ENCODE assay signal across 17 cellular contexts in the genomic region with DNA sequence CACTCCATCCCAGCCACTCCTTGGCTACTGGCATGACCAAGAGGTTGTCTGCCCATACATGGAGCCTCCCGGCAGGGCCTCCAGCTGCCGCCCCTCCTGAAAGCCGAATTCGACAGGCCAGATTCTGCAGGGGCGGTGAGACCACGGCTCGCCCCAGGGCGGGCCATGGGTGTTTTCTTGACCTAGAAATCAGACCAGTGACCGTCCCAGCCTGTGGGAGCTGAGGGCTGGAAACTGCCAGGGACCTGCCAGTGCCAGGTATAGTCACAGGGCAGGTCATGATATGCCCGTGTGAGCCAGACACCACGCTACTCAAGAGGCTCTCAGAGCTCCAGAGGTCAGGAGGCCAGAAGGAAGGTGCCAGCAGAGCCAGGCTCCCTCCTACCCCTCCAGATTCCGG. TPM values are rescaled to one million over a fixed set of nuclear protein-coding genes. Genes with fewer than 3 reads are reported as not detected.
DNase-seq lines count a peak whose midpoint lies in the region; ATAC-seq and TF ChIP-seq lines count a peak whose summit lies in the region.
"Had no signal": no experiment of that assay in that cellular context is flagged by ENCODE, and none has a peak within 500 bp of the region (broad histone marks: within the 10 kb centered on the region; RNA-seq: fewer than 3 reads in every experiment).

No MANE protein-coding gene starts in this region.

- H3K36me3 Mint-ChIP-seq in endodermal cell (ENCODE audit: low read depth) = peaks cover 12% of the 10 kb centered on the region

- no peak overlapping the region for H3K4me3 ChIP-seq in endodermal cell (ENCODE audit: low read length)
- no peak overlapping the region for H3K4me3 ChIP-seq in right atrium auricular region
- H3K4me3 ChIP-seq in neuronal stem cell (ENCODE audit: low read length in 2 of 2) = no peak overlapping the region
- H3K4me3 ChIP-seq in tibial artery = no peak overlapping the region
- no peak overlapping the region for H3K4me3 ChIP-seq in H7 (ENCODE audit: insufficient read depth, low read depth, low read length)

- H3K9ac ChIP-seq in endodermal cell (ENCODE audit: extremely low read depth, low read length, poor library complexity, severe bottlenecking) = no peak overlapping the region
- no peak overlapping the region for H3K9ac ChIP-seq in neuronal stem cell (ENCODE audit: low read depth, low read length, poor library complexity)

- H3K27me3 ChIP-seq in endodermal cell (ENCODE audit: control insufficient read depth, insufficient read depth, low read length, poor library complexity, severe bottlenecking) (no peaks in the 10 kb centered on the region), right atrium auricular region (no peaks in the 10 kb centered on the region), neuronal stem cell (ENCODE audit: control insufficient read depth in 3 of 3, insufficient read depth in 3 of 3, low read depth in 1 of 3, low read length in 3 of 3) (no peaks in the 10 kb centered on the region), tibial artery (no peaks in the 10 kb centered on the region), H7 (ENCODE audit: control insufficient read depth, insufficient read depth, low read length) (no peaks in the 10 kb centered on the region)

- H3K18ac ChIP-seq in neuronal stem cell (ENCODE audit: low read length) = peak overlapping the region; percentile 27

- no peak overlapping the region for H2BK12ac ChIP-seq in neuronal stem cell (ENCODE audit: low read length)

- peak overlapping the region; percentile 3 for H3K23ac ChIP-seq in neuronal stem cell (ENCODE audit: low read depth, low read length, poor library complexity)

- H3K36me3 ChIP-seq in endodermal cell (ENCODE audit: control insufficient read depth, insufficient read depth, low read length) (peaks cover 23% of the 10 kb centered on the region), right atrium auricular region (peaks cover 33% of the 10 kb centered on the region), neuronal stem cell (replicated peaks in 1 of 2; ENCODE audit: control insufficient read depth in 2 of 2, insufficient read depth in 2 of 2, low read length in 2 of 2) (peaks cover 16 to 27% of the 10 kb centered on the region in 2 donors), tibial artery (peaks cover 29 to 37% (median 30%) of the 10 kb centered on the region in 3 donors), H7 (replicated peaks; ENCODE audit: control insufficient read depth, insufficient read depth, low read length) (peaks cover 2% of the 10 kb centered on the region)

- TF ChIP-seq CTCF in endodermal cell (conservative IDR thresholded peaks at IDR 0.05) (no peak), right atrium auricular region (IDR thresholded peaks at IDR 0.05) (no peak), tibial artery (IDR thresholded peaks at IDR 0.05) (no peak)

- no peaks in the 10 kb centered on the region for H3K9me3 ChIP-seq in endodermal cell (ENCODE audit: control insufficient read depth, low read length)
- H3K9me3 ChIP-seq in right atrium auricular region = no peaks in the 10 kb centered on the region
- H3K9me3 ChIP-seq in neuronal stem cell (replicated peaks in 1 of 2; ENCODE audit: control insufficient read depth in 2 of 2, insufficient read depth in 1 of 2, low read depth in 1 of 2, low read length in 2 of 2) = no peaks in the 10 kb centered on the region
- H3K9me3 ChIP-seq in tibial artery = no peaks in the 10 kb centered on the region

- H3K4me3 Mint-ChIP-seq in endodermal cell = no peak overlapping the region
- H3K4me3 Mint-ChIP-seq: CD8-positive, alpha-beta T cell had no signal

- no peaks in the 10 kb centered on the region for H3K4me1 ChIP-seq in endodermal cell (ENCODE audit: control insufficient read depth, insufficient read depth, low read length)
- H3K4me1 ChIP-seq in right atrium auricular region = peaks cover 0 to 42% of the 10 kb centered on the region in 2 donors
- H3K4me1 ChIP-seq in neuronal stem cell (ENCODE audit: control insufficient read depth in 2 of 2, insufficient read depth in 1 of 2, low read depth in 1 of 2, low read length in 2 of 2) = peaks cover 3 to 9% of the 10 kb centered on the region in 2 donors
- H3K4me1 ChIP-seq in tibial artery = peaks cover 13 to 82% (median 42%) of the 10 kb centered on the region in 4 donors

- H2BK5ac ChIP-seq in neuronal stem cell (ENCODE audit: low read length) = no peak overlapping the region

- H3K27ac ChIP-seq in endodermal cell (ENCODE audit: low read depth, low read length) (no peak overlapping the region), right atrium auricular region (peak overlapping the region; percentile 88 to 98), neuronal stem cell (replicated peaks; ENCODE audit: low read length) (no peak overlapping the region), tibial artery (peak overlapping the region; percentile 59 to 93)

- no peak for ATAC-seq in GM18517 (IDR thresholded peaks at IDR 0.05; ENCODE audit: unreplicated experiment)
- ATAC-seq: CD8-positive, alpha-beta T cell had no signal

- H4K91ac ChIP-seq in neuronal stem cell (ENCODE audit: low read depth, low read length, poor library complexity) = no peak overlapping the region

- peaks cover 10% of the 10 kb centered on the region for H3K79me1 ChIP-seq in neuronal stem cell (ENCODE audit: low read depth, low read length)

- H2AFZ ChIP-seq in neuronal stem cell (ENCODE audit: low read length) = no peak overlapping the region

- DNase-seq in endodermal cell (peak; percentile 64), right atrium auricular region (ENCODE audit: low spot score) (no peak), neuronal stem cell (ENCODE audit: low spot score) (no peak), tibial artery (no peak), H7 (no peak), RPMI8226 (no peak)
- no peak for DNase-seq in stimulated activated CD4-positive, alpha-beta T cell treated with anti-CD3 and anti-CD28 coated beads, Interleukin-2, amount 100 ng/mL, for 24 hours
- DNase-seq: CD8-positive, alpha-beta T cell; GOT3; Karpas-422; NCI-H1417; NCI-H1930; NCI-H2171 treated with DMSO at 0.1 percent for 48 hours; NCI-H524 had no signal

- no peak overlapping the region for H3K4ac ChIP-seq in neuronal stem cell (ENCODE audit: low read length)

- no peak overlapping the region for H4K8ac ChIP-seq in neuronal stem cell (ENCODE audit: low read depth, low read length)

- H3K4me1 Mint-ChIP-seq in endodermal cell = no peaks in the 10 kb centered on the region

- H2AK5ac ChIP-seq in neuronal stem cell (ENCODE audit: low read depth, low read length) = no peak overlapping the region

- no peak overlapping the region for H2BK120ac ChIP-seq in neuronal stem cell (ENCODE audit: low read depth, low read length)

- H3K27me3 Mint-ChIP-seq in endodermal cell (ENCODE audit: insufficient read depth) = no peaks in the 10 kb centered on the region

- no peak overlapping the region for H2BK15ac ChIP-seq in neuronal stem cell (ENCODE audit: low read length)

- H3K4me2 ChIP-seq in neuronal stem cell (ENCODE audit: insufficient read depth, low read length, poor library complexity, severe bottlenecking) = no peak overlapping the region

- H3K27ac Mint-ChIP-seq in endodermal cell = no peak overlapping the region
- H3K27ac Mint-ChIP-seq: CD8-positive, alpha-beta T cell had no signal

- H3K14ac ChIP-seq in neuronal stem cell (ENCODE audit: low read length) = no peak overlapping the region

- no peaks in the 10 kb centered on the region for H3K9me3 Mint-ChIP-seq in endodermal cell
- H3K9me3 Mint-ChIP-seq: CD8-positive, alpha-beta T cell had no signal

- intact Hi-C loops in tibial artery (cut with DNase I; ENCODE audit: low total_unique reads) = no loop called here

- 92 to 97% methylated on average over 8 to 12 of the region's 12 CpGs for WGBS in endodermal cell (ENCODE audit: insufficient coverage in 1 of 2, insufficient read length in 1 of 2), 2 experiments
- WGBS in neuronal stem cell (ENCODE audit: extremely low coverage in 2 of 2, insufficient read length in 2 of 2, insufficient replicate concordance in 1 of 2), 2 donors = no CpG with 5 or more reads among the region's 12 CpGs

RNA-seq across cellular contexts. Expression of gene DAPK3, which starts 16.8 kb away (rescaled TPM):
- 100 to 1,000 TPM in 1 of 2 donors, 10 to 100 TPM in 1; 89.9 to 106 TPM for total RNA-seq in endodermal cell
- 64.1 TPM for polyA plus RNA-seq in endodermal cell (2013, experiment 1 of 2)
- 54.5 TPM for polyA plus RNA-seq in endodermal cell (2013, experiment 2 of 2)
- total RNA-seq in right atrium auricular region = 100 to 1,000 TPM in 1 of 2 donors, 10 to 100 TPM in 1; 46.2 to 202 TPM
- 56.3 TPM for polyA plus RNA-seq in neuronal stem cell (2013, experiment 1 of 2)
- 55.0 TPM for polyA plus RNA-seq in neuronal stem cell (2013, experiment 2 of 2)
- total RNA-seq in H7 (2014; rRNA removed; shearing (Covaris generic)) = 124 and 131 TPM in 2 replicates

RNA-seq across cellular contexts. Expression of gene NMRK2, which starts 21.2 kb away (rescaled TPM):
- total RNA-seq in endodermal cell = 10 to 100 TPM; 22.1 to 36.4 TPM
- 8.8 TPM for polyA plus RNA-seq in endodermal cell (2013, experiment 1 of 2)
- 6.7 TPM for polyA plus RNA-seq in endodermal cell (2013, experiment 2 of 2)
- 1,000 to 10,000 TPM; 1,342 to 2,195 TPM for total RNA-seq in right atrium auricular region
- polyA plus RNA-seq in neuronal stem cell (2013, experiment 1 of 2) = 0.60 TPM
- 0.72 TPM for polyA plus RNA-seq in neuronal stem cell (2013, experiment 2 of 2)
- 59.4 and 60.1 TPM in 2 replicates for total RNA-seq in H7 (2014; rRNA removed; shearing (Covaris generic))
- total RNA-seq: CD8-positive, alpha-beta T cell had no signal
- polyA plus RNA-seq: AG04450, BJ had no signal

RNA-seq across cellular contexts. Expression of gene EEF2, which starts 31.2 kb away (rescaled TPM):
- 1,000 to 10,000 TPM; 1,913 to 2,886 TPM for total RNA-seq in endodermal cell
- polyA plus RNA-seq in endodermal cell (2013, experiment 1 of 2) = 1,668 TPM
- 1,515 TPM for polyA plus RNA-seq in endodermal cell (2013, experiment 2 of 2)
- total RNA-seq in right atrium auricular region = 1,000 to 10,000 TPM; 1,205 to 1,737 TPM
- polyA plus RNA-seq in neuronal stem cell (2013, experiment 1 of 2) = 2,427 TPM
- polyA plus RNA-seq in neuronal stem cell (2013, experiment 2 of 2) = 2,458 TPM
- total RNA-seq in H7 (2014; rRNA removed; shearing (Covaris generic)) = 2,968 and 3,290 TPM in 2 replicates

RNA-seq across cellular contexts. Expression of gene PIAS4, which starts 53.4 kb away (rescaled TPM):
- total RNA-seq in endodermal cell (10 to 100 TPM; 57.5 to 58.1 TPM), right atrium auricular region (10 to 100 TPM; 10.9 to 11.4 TPM)
- polyA plus RNA-seq in endodermal cell (2013, experiment 1 of 2) = 35.5 TPM
- polyA plus RNA-seq in endodermal cell (2013, experiment 2 of 2) = 30.9 TPM
- polyA plus RNA-seq in neuronal stem cell (2013, experiment 1 of 2) = 64.0 TPM
- polyA plus RNA-seq in neuronal stem cell (2013, experiment 2 of 2) = 61.2 TPM
- total RNA-seq in H7 (2014; rRNA removed; shearing (Covaris generic)) = 47.9 and 54.4 TPM in 2 replicates

Comparison
In these comparisons a context has a peak if more than half of its experiments do, and no peak if none do; other contexts are left out.
1. H3K27ac ChIP-seq: peak in right atrium auricular region (2 of 2) and tibial artery (2 of 2); none in endodermal cell (single experiment) and neuronal stem cell (single experiment).
2. RNA of gene NMRK2, which starts 21.2 kb away (total RNA-seq): 1,342 to 2,195 TPM in right atrium auricular region; 59.4 to 60.1 TPM in H7 and 22.1 to 36.4 TPM in endodermal cell; every median in the first group is over 10 times any median in the second.